Comparison of ENCODE assay signal across 9 cellular contexts in genomic region chr9:114386361-114386885, GRCh38. TPM values are rescaled to one million over a fixed set of nuclear protein-coding genes. Genes with fewer than 3 reads are reported as not detected.
DNase-seq lines count a peak whose midpoint lies in the region; ATAC-seq and TF ChIP-seq lines count a peak whose summit lies in the region.
"Had no signal": no experiment of that assay in that cellular context is flagged by ENCODE, and none has a peak within 500 bp of the region (broad histone marks: within the 10 kb centered on the region; RNA-seq: fewer than 3 reads in every experiment).

No MANE protein-coding gene starts in this region.

- DNase-seq in activated CD4-positive, alpha-beta T cell treated with anti-CD3 and anti-CD28 coated beads for 36 hours: peak; percentile 35
- no peak for DNase-seq in activated CD4-positive, alpha-beta T cell treated with anti-CD3 and anti-CD28 coated beads for 4 hours
- DNase-seq in right lobe of liver: peak in 1 of 3 donors; percentile 54
- DNase-seq in testis: no peak
- DNase-seq in inferior parietal cortex (ENCODE audit: extremely low spot score): no peak
- DNase-seq in COLO668 (lab: John Stamatoyannopoulos, UW; ENCODE audit: unreplicated experiment): no peak

- 9% methylated on average over 3 of the region's 10 CpGs for WGBS in right lobe of liver (ENCODE audit: insufficient coverage, low coverage, low lambda C conversion rate, missing lambda C conversion rate)
- 43 to 44% methylated on average over 8 to 9 of the region's 10 CpGs for WGBS in testis, 2 donors

- peaks cover 59% of the 10 kb centered on the region for H3K4me1 Mint-ChIP-seq in activated CD4-positive, alpha-beta T cell treated with anti-CD3 and anti-CD28 coated beads for 36 hours

- H3K4me1 ChIP-seq in right lobe of liver (peaks cover 0 to 62% (median 24%) of the 10 kb centered on the region in 4 donors), testis (peaks cover 38% of the 10 kb centered on the region)

- no peak for TF ChIP-seq CTCF in right lobe of liver (IDR thresholded peaks at IDR 0.05)
- no peak for TF ChIP-seq CTCF in testis (IDR thresholded peaks at IDR 0.05)

- peak overlapping the region; percentile 34 to 57 (median 40) for H3K4me3 ChIP-seq in right lobe of liver
- peak overlapping the region; percentile 48 to 60 for H3K4me3 ChIP-seq in testis
- H3K4me3 ChIP-seq: A549 had no signal

- H3K27ac ChIP-seq in angular gyrus (ENCODE audit: low read depth, low read length) (peak overlapping the region; percentile 86), right lobe of liver (peak overlapping the region; percentile 71 to 84 (median 83)), testis (peak overlapping the region; percentile 88 to 92)

- H3K9me3 ChIP-seq in right lobe of liver (no peaks in the 10 kb centered on the region), testis (no peaks in the 10 kb centered on the region)
- H3K9me3 ChIP-seq: A549 had no signal

- H3K27me3 ChIP-seq in right lobe of liver: no peaks in the 10 kb centered on the region
- no peaks in the 10 kb centered on the region for H3K27me3 ChIP-seq in testis

- POLR2A ChIA-PET in activated CD4-positive, alpha-beta T cell treated with anti-CD3 and anti-CD28 coated beads for 36 hours (lab: Charles Lee): interaction anchor here (1.0 to 2.8 kb wide), 12 partner anchors 9 to 305 kb away, joined by 3 to 22 read pairs (median 6); partner anchors contain the start of gene ATP6V1G1

- ATAC-seq in activated CD4-positive, alpha-beta T cell treated with anti-CD3 and anti-CD28 coated beads for 36 hours: no peak
- peak; percentile 3 to 24 (median 12) for ATAC-seq in right lobe of liver
- no peak for ATAC-seq in GM18498 (IDR thresholded peaks at IDR 0.05; ENCODE audit: unreplicated experiment)

- TF ChIP-seq POLR2A in right lobe of liver (IDR thresholded peaks at IDR 0.05) (no peak), testis (IDR thresholded peaks at IDR 0.05) (no peak)

- H3K36me3 ChIP-seq in right lobe of liver (no peaks in the 10 kb centered on the region), testis (ENCODE audit: low read depth, missing control alignments) (no peaks in the 10 kb centered on the region)

- peaks cover 80% of the 10 kb centered on the region for H3K36me3 Mint-ChIP-seq in activated CD4-positive, alpha-beta T cell treated with anti-CD3 and anti-CD28 coated beads for 36 hours (ENCODE audit: low read depth)

- H3K27me3 Mint-ChIP-seq in activated CD4-positive, alpha-beta T cell treated with anti-CD3 and anti-CD28 coated beads for 36 hours: no peaks in the 10 kb centered on the region

- intact Hi-C loops in activated CD4-positive, alpha-beta T cell treated with anti-CD3 and anti-CD28 coated beads for 36 hours (cut with DNase I, micrococcal nuclease): loop anchor here (10.0 kb wide), 3 partner anchors 508 to 872 kb away; no protein-coding TSS in a partner anchor
- intact Hi-C loops in right lobe of liver (cut with DNase I) (no loop called here), testis (cut with DNase I; ENCODE audit: low total_unique reads) (no loop called here)

- no peaks in the 10 kb centered on the region for H3K9me3 Mint-ChIP-seq in activated CD4-positive, alpha-beta T cell treated with anti-CD3 and anti-CD28 coated beads for 36 hours (ENCODE audit: low read depth)

- H3K27ac Mint-ChIP-seq in activated CD4-positive, alpha-beta T cell treated with anti-CD3 and anti-CD28 coated beads for 36 hours: peak overlapping the region; percentile 99

- H3K4me3 Mint-ChIP-seq in activated CD4-positive, alpha-beta T cell treated with anti-CD3 and anti-CD28 coated beads for 36 hours: peak overlapping the region; percentile 99

- CTCF ChIA-PET in activated CD4-positive, alpha-beta T cell treated with anti-CD3 and anti-CD28 coated beads for 36 hours (lab: Charles Lee): interaction anchor here (0.7 to 4.7 kb wide), 12 partner anchors 11 to 305 kb away, joined by 3 to 34 read pairs (median 7); no protein-coding TSS in a partner anchor

RNA-seq across cellular contexts. Expression of gene AKNA, which starts 1.4 kb away (rescaled TPM):
- total RNA-seq in activated CD4-positive, alpha-beta T cell treated with anti-CD3 and anti-CD28 coated beads for 36 hours: 100 to 1,000 TPM; 135 to 141 TPM
- total RNA-seq in right lobe of liver: 10 to 100 TPM in 3 of 6 experiments, 1 to 10 TPM in 3; 4.7 to 15.1 (median 9.8) TPM
- 10 to 100 TPM; 21.2 to 31.5 TPM for total RNA-seq in testis
- 20.6 TPM for polyA plus RNA-seq in testis (ENCODE audit: insufficient read depth, low read depth, low replicate concordance)

RNA-seq across cellular contexts. Expression of gene ORM2, which starts 56.8 kb away (rescaled TPM):
- not detected for total RNA-seq in activated CD4-positive, alpha-beta T cell treated with anti-CD3 and anti-CD28 coated beads for 36 hours
- total RNA-seq in right lobe of liver: 1,000 to 10,000 TPM; 3,162 to 5,107 (median 3,869) TPM
- under 1 TPM in 1 of 2 donors, not detected in 1; 0.56 TPM for total RNA-seq in testis
- polyA plus RNA-seq in testis (ENCODE audit: insufficient read depth, low read depth, low replicate concordance): 2.3 TPM

Comparison
In these comparisons a context has a peak if more than half of its experiments do, and no peak if none do; other contexts are left out.
1. ATAC-seq: peak in right lobe of liver (4 of 4); none in activated CD4-positive, alpha-beta T cell treated with anti-CD3 and anti-CD28 coated beads for 36 hours (single experiment) and GM18498 (single experiment).
2. RNA of gene AKNA, which starts 1.4 kb away (total RNA-seq): 135 to 141 TPM in activated CD4-positive, alpha-beta T cell treated with anti-CD3 and anti-CD28 coated beads for 36 hours; 21.2 to 31.5 TPM in testis and 4.7 to 15.1 TPM in right lobe of liver; every median in the first group is over 4 times any median in the second.
3. RNA of gene ORM2, which starts 56.8 kb away (total RNA-seq): 3,162 to 5,107 TPM in right lobe of liver; 0.56 TPM in testis and not detected in activated CD4-positive, alpha-beta T cell treated with anti-CD3 and anti-CD28 coated beads for 36 hours; every median in the first group is over 1,000 times any median in the second.
4. intact Hi-C loops: an anchor here in activated CD4-positive, alpha-beta T cell treated with anti-CD3 and anti-CD28 coated beads for 36 hours (10.0 kb wide); none called in right lobe of liver and testis.
5. Peak in every context shown above with its lines, with median percentiles within 50 percentile points of each other: H3K27ac ChIP-seq.